In genomic region chr10:122375761-122376160, GRCh38 we compare ENCODE assay signal across 8 cellular contexts. TPM values are rescaled to one million over a fixed set of nuclear protein-coding genes. Genes with fewer than 3 reads are reported as not detected.
DNase-seq lines count a peak whose midpoint lies in the region; ATAC-seq and TF ChIP-seq lines count a peak whose summit lies in the region.

No MANE protein-coding gene starts in this region.

- ATAC-seq in T-helper 17 cell = no peak
- no peak for ATAC-seq in GM21529 (IDR thresholded peaks at IDR 0.05; ENCODE audit: unreplicated experiment)
- no peak for ATAC-seq in GM21447 (IDR thresholded peaks at IDR 0.05; ENCODE audit: unreplicated experiment)
- no peak for ATAC-seq in GM19324 (IDR thresholded peaks at IDR 0.05; ENCODE audit: low FRiP score, unreplicated experiment)
- ATAC-seq in HG03432 (IDR thresholded peaks at IDR 0.05; ENCODE audit: unreplicated experiment) = no peak

- H3K4me3 ChIP-seq in fibroblast of pulmonary artery (replicated peaks; ENCODE audit: low read depth, low read length) = peak overlapping the region; percentile 79

- H3K36me3 Mint-ChIP-seq in T-helper 17 cell (ENCODE audit: low read depth) = peaks cover 2% of the 10 kb centered on the region
- peaks cover 8% of the 10 kb centered on the region for H3K36me3 Mint-ChIP-seq in progenitor cell of endocrine pancreas (ENCODE audit: insufficient read depth)

- H3K9me3 ChIP-seq in T-helper 17 cell (ENCODE audit: control insufficient read depth, low read length, poor library complexity, severe bottlenecking) = no peaks in the 10 kb centered on the region

- DNase-seq in EH (ENCODE audit: low read depth) (peak; percentile 2), T-helper 17 cell (no peak), fibroblast of pulmonary artery (ENCODE audit: low read depth) (no peak), progenitor cell of endocrine pancreas (ENCODE audit: low spot score, unreplicated experiment) (no peak)

- no peaks in the 10 kb centered on the region for H3K9me3 Mint-ChIP-seq in progenitor cell of endocrine pancreas (ENCODE audit: low read depth)

- peaks cover 7% of the 10 kb centered on the region for H3K27me3 Mint-ChIP-seq in T-helper 17 cell
- H3K27me3 Mint-ChIP-seq in progenitor cell of endocrine pancreas = no peaks in the 10 kb centered on the region

- no peak for TF ChIP-seq CTCF in fibroblast of pulmonary artery (IDR thresholded peaks at IDR 0.05; ENCODE audit: low read length, missing control alignments)
- no peak for TF ChIP-seq CTCF in progenitor cell of endocrine pancreas (IDR thresholded peaks at IDR 0.05; ENCODE audit: unreplicated experiment)

- H3K4me3 Mint-ChIP-seq in T-helper 17 cell = peak overlapping the region; percentile 95
- peak overlapping the region; percentile 94 for H3K4me3 Mint-ChIP-seq in progenitor cell of endocrine pancreas (ENCODE audit: low read depth)

- peak overlapping the region; percentile 95 for H3K27ac Mint-ChIP-seq in T-helper 17 cell
- peak overlapping the region; percentile 97 for H3K27ac Mint-ChIP-seq in progenitor cell of endocrine pancreas

- H3K4me1 Mint-ChIP-seq in T-helper 17 cell = peaks cover 27% of the 10 kb centered on the region
- H3K4me1 Mint-ChIP-seq in progenitor cell of endocrine pancreas (ENCODE audit: low read depth) = peaks cover 16% of the 10 kb centered on the region

RNA-seq across cellular contexts. Expression of gene PLEKHA1, which starts 1.3 kb away (rescaled TPM):
- total RNA-seq in T-helper 17 cell (10 to 100 TPM; 22.8 to 25.6 TPM), progenitor cell of endocrine pancreas (44.0 and 44.3 TPM in 2 replicates)
